13 cellular contexts compared by ENCODE assay signal in genomic region chr2:63983986-63984605, GRCh38. TPM values are rescaled to one million over a fixed set of nuclear protein-coding genes. Genes with fewer than 3 reads are reported as not detected.
DNase-seq lines count a peak whose midpoint lies in the region; ATAC-seq and TF ChIP-seq lines count a peak whose summit lies in the region.
"Had no signal": no experiment of that assay in that cellular context is flagged by ENCODE, and none has a peak within 500 bp of the region (broad histone marks: within the 10 kb centered on the region; RNA-seq: fewer than 3 reads in every experiment).

No MANE protein-coding gene starts in this region.

- no peak for TF ChIP-seq CTCF in Peyer's patch (IDR thresholded peaks at IDR 0.05)

- DNase-seq in DMS153 treated with DMSO at 0.1 percent for 48 hours (lab: John Stamatoyannopoulos, UW; ENCODE audit: unreplicated experiment): peak; percentile 15
- DNase-seq in NCI-H510A treated with DMSO at 0.1 percent for 48 hours (lab: John Stamatoyannopoulos, UW): peak; percentile 69
- peak; percentile 1 to 19 for DNase-seq in dermis microvascular lymphatic vessel endothelial cell (ENCODE audit: low read depth in 2 of 2)
- no peak for DNase-seq in DMS114 treated with DMSO at 0.1 percent for 48 hours (lab: John Stamatoyannopoulos, UW; ENCODE audit: unreplicated experiment)
- no peak for DNase-seq in AML-193 (lab: John Stamatoyannopoulos, UW)
- no peak for DNase-seq in Peyer's patch
- DNase-seq: activated CD4-positive, alpha-beta T cell treated with anti-CD3 and anti-CD28 coated beads, Interleukin-2, amount 10 ng/mL, durations not matched to agents 7 days and 5 days; anterior cingulate cortex; occipital lobe had no signal

- peak; percentile 66 for ATAC-seq in GM19467 (IDR thresholded peaks at IDR 0.05; ENCODE audit: unreplicated experiment)
- ATAC-seq in GM21737 (IDR thresholded peaks at IDR 0.05; ENCODE audit: unreplicated experiment): no peak

- peaks cover 0 to 11% (median 0%) of the 10 kb centered on the region in 4 donors for H3K4me1 ChIP-seq in Peyer's patch

- no peaks in the 10 kb centered on the region for H3K27me3 ChIP-seq in Peyer's patch
- H3K27me3 ChIP-seq: suprapubic skin had no signal

- H3K27ac ChIP-seq in Peyer's patch: no peak overlapping the region
- H3K27ac ChIP-seq: KMS-11, suprapubic skin had no signal

- TF ChIP-seq POLR2A in Peyer's patch (IDR thresholded peaks at IDR 0.05): no peak

- peaks cover 0 to 9% (median 0%) of the 10 kb centered on the region in 3 donors for H3K36me3 ChIP-seq in Peyer's patch

- no peaks in the 10 kb centered on the region for H3K9me3 ChIP-seq in Peyer's patch
- H3K9me3 ChIP-seq: suprapubic skin had no signal

- no peak overlapping the region for H3K4me3 ChIP-seq in Peyer's patch
- H3K4me3 ChIP-seq: suprapubic skin had no signal

RNA-seq across cellular contexts. Expression of gene VPS54, which starts 35.1 kb away (rescaled TPM):
- total RNA-seq in dermis microvascular lymphatic vessel endothelial cell (15.5 and 17.4 TPM in 2 replicates), Peyer's patch (10 to 100 TPM; 16.6 to 24.8 (median 20.9) TPM)

Comparison
In these comparisons a context has a peak if more than half of its experiments do, and no peak if none do; other contexts are left out.
1. DNase-seq: peak in DMS153 treated with DMSO at 0.1 percent for 48 hours (single experiment), NCI-H510A treated with DMSO at 0.1 percent for 48 hours (single experiment) and dermis microvascular lymphatic vessel endothelial cell (2 of 2); none in DMS114 treated with DMSO at 0.1 percent for 48 hours (single experiment), AML-193 (0 of 2) and Peyer's patch (0 of 3).